ENCODE assay signal across 9 cellular contexts in the genomic region with DNA sequence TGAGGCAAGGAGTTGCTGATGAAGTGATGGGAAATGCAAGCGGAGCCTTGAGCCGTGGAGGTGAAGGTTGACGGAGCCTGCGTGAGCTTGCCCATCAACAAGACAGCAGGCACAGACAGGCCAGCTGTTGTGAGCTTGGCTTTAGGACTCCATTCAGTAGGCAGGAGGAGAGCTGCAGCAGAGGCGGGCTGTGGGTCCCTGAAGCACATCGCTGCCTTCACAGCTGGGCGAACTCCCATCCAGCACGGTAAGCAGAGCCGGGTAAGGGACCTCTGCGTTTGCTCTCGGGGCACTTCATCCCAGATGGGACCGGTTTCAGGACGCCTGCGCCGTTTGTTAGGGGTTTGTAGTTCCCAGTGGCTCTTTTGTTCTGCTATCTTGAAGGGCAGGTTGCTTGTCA. TPM values are rescaled to one million over a fixed set of nuclear protein-coding genes. Genes with fewer than 3 reads are reported as not detected.
DNase-seq lines count a peak whose midpoint lies in the region; ATAC-seq and TF ChIP-seq lines count a peak whose summit lies in the region.
"Had no signal": no experiment of that assay in that cellular context is flagged by ENCODE, and none has a peak within 500 bp of the region (broad histone marks: within the 10 kb centered on the region; RNA-seq: fewer than 3 reads in every experiment).

No MANE protein-coding gene starts in this region.

- no peak overlapping the region for H2BK5ac ChIP-seq in neuronal stem cell (ENCODE audit: low read length)

- H3K4me3 ChIP-seq in neuronal stem cell (ENCODE audit: low read length in 2 of 2) (peak overlapping the region; percentile 47 to 51), gastroesophageal sphincter (no peak overlapping the region)

- peak overlapping the region; percentile 38 for H3K4me2 ChIP-seq in neuronal stem cell (ENCODE audit: insufficient read depth, low read length, poor library complexity, severe bottlenecking)

- no peak overlapping the region for H2BK120ac ChIP-seq in neuronal stem cell (ENCODE audit: low read depth, low read length)

- no peak for ATAC-seq in gastroesophageal sphincter
- ATAC-seq in activated CD8-positive, alpha-beta memory T cell treated with anti-CD3 and anti-CD28 coated beads, Interleukin-2, amount 10 ng/mL, durations not matched to agents 7 days and 5 days: no peak
- ATAC-seq: stimulated activated naive CD8-positive, alpha-beta T cell treated with anti-CD3 and anti-CD28 coated beads, Interleukin-15, amount 100 ng/mL, for 72 hours had no signal

- no peak overlapping the region for H3K9ac ChIP-seq in neuronal stem cell (ENCODE audit: low read depth, low read length, poor library complexity)

- H4K8ac ChIP-seq in neuronal stem cell (ENCODE audit: low read depth, low read length): no peak overlapping the region

- no peaks in the 10 kb centered on the region for H3K9me3 Mint-ChIP-seq in activated naive CD8-positive, alpha-beta T cell treated with anti-CD3 and anti-CD28 coated beads for 36 hours
- no peaks in the 10 kb centered on the region for H3K9me3 Mint-ChIP-seq in activated CD8-positive, alpha-beta memory T cell treated with anti-CD3 and anti-CD28 coated beads, Interleukin-2, amount 10 ng/mL, durations not matched to agents 7 days and 5 days (ENCODE audit: low read depth)
- H3K9me3 Mint-ChIP-seq in mesothelial cell of epicardium: peaks cover 21% of the 10 kb centered on the region
- H3K9me3 Mint-ChIP-seq: stimulated activated naive CD8-positive, alpha-beta T cell treated with anti-CD3 and anti-CD28 coated beads, Interleukin-15, amount 100 ng/mL, for 72 hours had no signal

- H3K9me3 ChIP-seq in neuronal stem cell (replicated peaks in 1 of 2; ENCODE audit: control insufficient read depth in 2 of 2, insufficient read depth in 1 of 2, low read depth in 1 of 2, low read length in 2 of 2) (no peaks in the 10 kb centered on the region), gastroesophageal sphincter (no peaks in the 10 kb centered on the region)

- H3K36me3 Mint-ChIP-seq in activated naive CD8-positive, alpha-beta T cell treated with anti-CD3 and anti-CD28 coated beads for 36 hours: no peaks in the 10 kb centered on the region
- no peaks in the 10 kb centered on the region for H3K36me3 Mint-ChIP-seq in activated CD8-positive, alpha-beta memory T cell treated with anti-CD3 and anti-CD28 coated beads, Interleukin-2, amount 10 ng/mL, durations not matched to agents 7 days and 5 days
- H3K36me3 Mint-ChIP-seq in mesothelial cell of epicardium: peaks cover 9% of the 10 kb centered on the region

- no peak overlapping the region for H4K91ac ChIP-seq in neuronal stem cell (ENCODE audit: low read depth, low read length, poor library complexity)

- CTCF ChIA-PET in activated CD8-positive, alpha-beta memory T cell treated with anti-CD3 and anti-CD28 coated beads, Interleukin-2, amount 10 ng/mL, durations not matched to agents 7 days and 5 days (lab: Charles Lee): no interaction called here

- no peaks in the 10 kb centered on the region for H3K79me1 ChIP-seq in neuronal stem cell (ENCODE audit: low read depth, low read length)

- H3K4me1 Mint-ChIP-seq in activated naive CD8-positive, alpha-beta T cell treated with anti-CD3 and anti-CD28 coated beads for 36 hours: no peaks in the 10 kb centered on the region
- peaks cover 2% of the 10 kb centered on the region for H3K4me1 Mint-ChIP-seq in activated CD8-positive, alpha-beta memory T cell treated with anti-CD3 and anti-CD28 coated beads, Interleukin-2, amount 10 ng/mL, durations not matched to agents 7 days and 5 days
- H3K4me1 Mint-ChIP-seq in mesothelial cell of epicardium: peaks cover 10% of the 10 kb centered on the region
- H3K4me1 Mint-ChIP-seq: stimulated activated naive CD8-positive, alpha-beta T cell treated with anti-CD3 and anti-CD28 coated beads, Interleukin-15, amount 100 ng/mL, for 72 hours had no signal

- H3K36me3 ChIP-seq in neuronal stem cell (replicated peaks in 1 of 2; ENCODE audit: control insufficient read depth in 2 of 2, insufficient read depth in 2 of 2, low read length in 2 of 2): peaks cover 0 to 2% of the 10 kb centered on the region in 2 donors
- no peaks in the 10 kb centered on the region for H3K36me3 ChIP-seq in gastroesophageal sphincter

- DNase-seq in G401 (ENCODE audit: low spot score): peak; percentile 3
- DNase-seq in NCI-H345 (lab: John Stamatoyannopoulos, UW): peak; percentile 54
- peak; percentile 57 for DNase-seq in ecto neural progenitor cell (ENCODE audit: low spot score)
- peak; percentile 37 for DNase-seq in neuronal stem cell (ENCODE audit: low spot score)
- no peak for DNase-seq in activated naive CD8-positive, alpha-beta T cell treated with anti-CD3 and anti-CD28 coated beads for 36 hours
- no peak for DNase-seq in activated CD8-positive, alpha-beta memory T cell treated with anti-CD3 and anti-CD28 coated beads, Interleukin-2, amount 10 ng/mL, durations not matched to agents 7 days and 5 days
- DNase-seq in mesothelial cell of epicardium (ENCODE audit: low spot score in 2 of 2, unreplicated experiment in 2 of 2): no peak
- DNase-seq: stimulated activated naive CD8-positive, alpha-beta T cell treated with anti-CD3 and anti-CD28 coated beads, Interleukin-15, amount 100 ng/mL, for 72 hours had no signal

- no peak for TF ChIP-seq EP300 in gastroesophageal sphincter (IDR thresholded peaks at IDR 0.05)

- peak overlapping the region; percentile 71 for H3K18ac ChIP-seq in neuronal stem cell (ENCODE audit: low read length)

- H3K4ac ChIP-seq in neuronal stem cell (ENCODE audit: low read length): no peak overlapping the region

- H2AFZ ChIP-seq in neuronal stem cell (ENCODE audit: low read length): peak overlapping the region; percentile 69

- H3K4me3 Mint-ChIP-seq in activated naive CD8-positive, alpha-beta T cell treated with anti-CD3 and anti-CD28 coated beads for 36 hours: no peak overlapping the region
- no peak overlapping the region for H3K4me3 Mint-ChIP-seq in activated CD8-positive, alpha-beta memory T cell treated with anti-CD3 and anti-CD28 coated beads, Interleukin-2, amount 10 ng/mL, durations not matched to agents 7 days and 5 days
- H3K4me3 Mint-ChIP-seq in mesothelial cell of epicardium: no peak overlapping the region
- H3K4me3 Mint-ChIP-seq: stimulated activated naive CD8-positive, alpha-beta T cell treated with anti-CD3 and anti-CD28 coated beads, Interleukin-15, amount 100 ng/mL, for 72 hours had no signal

- H2BK15ac ChIP-seq in neuronal stem cell (ENCODE audit: low read length): no peak overlapping the region

- H2AK5ac ChIP-seq in neuronal stem cell (ENCODE audit: low read depth, low read length): no peak overlapping the region

- TF ChIP-seq CTCF in gastroesophageal sphincter (IDR thresholded peaks at IDR 0.05) (no peak), mesothelial cell of epicardium (IDR thresholded peaks at IDR 0.05; ENCODE audit: unreplicated experiment) (no peak)

- peaks cover 14 to 16% of the 10 kb centered on the region in 2 donors for H3K4me1 ChIP-seq in neuronal stem cell (ENCODE audit: control insufficient read depth in 2 of 2, insufficient read depth in 1 of 2, low read depth in 1 of 2, low read length in 2 of 2)
- no peaks in the 10 kb centered on the region for H3K4me1 ChIP-seq in gastroesophageal sphincter

- no peak overlapping the region for H3K23ac ChIP-seq in neuronal stem cell (ENCODE audit: low read depth, low read length, poor library complexity)

- no peaks in the 10 kb centered on the region for H3K27me3 ChIP-seq in neuronal stem cell (ENCODE audit: control insufficient read depth in 3 of 3, insufficient read depth in 3 of 3, low read depth in 1 of 3, low read length in 3 of 3)
- no peaks in the 10 kb centered on the region for H3K27me3 ChIP-seq in gastroesophageal sphincter

- H2BK12ac ChIP-seq in neuronal stem cell (ENCODE audit: low read length): no peak overlapping the region

- in situ Hi-C loops in G401 (cut with HindIII; ENCODE audit: low sequenced_read_pairs): no loop called here

- H3K27me3 Mint-ChIP-seq in activated naive CD8-positive, alpha-beta T cell treated with anti-CD3 and anti-CD28 coated beads for 36 hours: peaks cover 26% of the 10 kb centered on the region
- H3K27me3 Mint-ChIP-seq in activated CD8-positive, alpha-beta memory T cell treated with anti-CD3 and anti-CD28 coated beads, Interleukin-2, amount 10 ng/mL, durations not matched to agents 7 days and 5 days: peaks cover 27% of the 10 kb centered on the region
- H3K27me3 Mint-ChIP-seq in mesothelial cell of epicardium (ENCODE audit: low read depth): no peaks in the 10 kb centered on the region

- H3K27ac Mint-ChIP-seq in activated naive CD8-positive, alpha-beta T cell treated with anti-CD3 and anti-CD28 coated beads for 36 hours: no peak overlapping the region
- H3K27ac Mint-ChIP-seq in activated CD8-positive, alpha-beta memory T cell treated with anti-CD3 and anti-CD28 coated beads, Interleukin-2, amount 10 ng/mL, durations not matched to agents 7 days and 5 days: no peak overlapping the region
- no peak overlapping the region for H3K27ac Mint-ChIP-seq in mesothelial cell of epicardium
- H3K27ac Mint-ChIP-seq: stimulated activated naive CD8-positive, alpha-beta T cell treated with anti-CD3 and anti-CD28 coated beads, Interleukin-15, amount 100 ng/mL, for 72 hours had no signal

- H3K27ac ChIP-seq in neuronal stem cell (replicated peaks; ENCODE audit: low read length) (peak overlapping the region; percentile 72), gastroesophageal sphincter (no peak overlapping the region)

- no peak for TF ChIP-seq POLR2A in gastroesophageal sphincter (IDR thresholded peaks at IDR 0.05)

- H3K14ac ChIP-seq in neuronal stem cell (ENCODE audit: low read length): no peak overlapping the region

- WGBS in neuronal stem cell (ENCODE audit: extremely low coverage in 2 of 2, insufficient read length in 2 of 2, insufficient replicate concordance in 1 of 2), 2 donors: no CpG with 5 or more reads among the region's 15 CpGs
- WGBS in gastroesophageal sphincter (ENCODE audit: low coverage in 1 of 2), 2 donors: 20 to 40% methylated on average over 3 to 10 of the region's 15 CpGs

RNA-seq across cellular contexts. Expression of a gene that starts 54.8 kb away (rescaled TPM):
- not detected in 2 replicates for total RNA-seq in G401 (2014; rRNA removed; shearing (Covaris generic))
- 0.10 TPM for polyA plus RNA-seq in neuronal stem cell (2013, experiment 1 of 2)
- 0.04 TPM for polyA plus RNA-seq in neuronal stem cell (2013, experiment 2 of 2)
- not detected for total RNA-seq in gastroesophageal sphincter
- total RNA-seq in activated naive CD8-positive, alpha-beta T cell treated with anti-CD3 and anti-CD28 coated beads for 36 hours: not detected
- total RNA-seq in activated CD8-positive, alpha-beta memory T cell treated with anti-CD3 and anti-CD28 coated beads, Interleukin-2, amount 10 ng/mL, durations not matched to agents 7 days and 5 days: not detected
- 0.71 to 1.1 TPM (median 0.84 TPM) in 3 replicates for total RNA-seq in mesothelial cell of epicardium

Comparison
In these comparisons a context has a peak if more than half of its experiments do, and no peak if none do; other contexts are left out.
1. DNase-seq: peak in G401 (single experiment), NCI-H345 (single experiment), ecto neural progenitor cell (single experiment) and neuronal stem cell (single experiment); none in activated naive CD8-positive, alpha-beta T cell treated with anti-CD3 and anti-CD28 coated beads for 36 hours (single experiment), activated CD8-positive, alpha-beta memory T cell treated with anti-CD3 and anti-CD28 coated beads, Interleukin-2, amount 10 ng/mL, durations not matched to agents 7 days and 5 days (single experiment) and mesothelial cell of epicardium (0 of 2).
2. H3K4me3 ChIP-seq: peak in neuronal stem cell (2 of 2); none in gastroesophageal sphincter (0 of 2).